30 cellular contexts compared by ENCODE assay signal in genomic region chr4:157271166-157271869, GRCh38. TPM values are rescaled to one million over a fixed set of nuclear protein-coding genes. Genes with fewer than 3 reads are reported as not detected.
DNase-seq lines count a peak whose midpoint lies in the region; ATAC-seq, FAIRE-seq and TF ChIP-seq lines count a peak whose summit lies in the region.
"Had no signal": no experiment of that assay in that cellular context is flagged by ENCODE, and none has a peak within 500 bp of the region (broad histone marks: within the 10 kb centered on the region; RNA-seq: fewer than 3 reads in every experiment).

No MANE protein-coding gene starts in this region.

- no peak for FAIRE-seq in astrocyte (lab: Jason Lieb, UNC)
- FAIRE-seq: GM12891, K562 had no signal

- no peak overlapping the region for H3K9ac ChIP-seq in astrocyte (ENCODE audit: low read length)

- H3K36me3 ChIP-seq in astrocyte (ENCODE audit: insufficient read depth, low read length) (no peaks in the 10 kb centered on the region), sigmoid colon (no peaks in the 10 kb centered on the region)
- H3K36me3 ChIP-seq: gastroesophageal sphincter, HAP-1, transverse colon had no signal

- H3K4me3 ChIP-seq in astrocyte (ENCODE audit: insufficient read depth, low read depth, low read length) (no peak overlapping the region), sigmoid colon (no peak overlapping the region)
- H3K4me3 ChIP-seq: gastroesophageal sphincter, HAP-1, K562, SK-N-MC, skin epidermis, transverse colon had no signal

- TF ChIP-seq POLR2A in sigmoid colon (IDR thresholded peaks at IDR 0.05) = no peak

- peak; percentile 1 for DNase-seq in EH (ENCODE audit: low read depth)
- peak; percentile 62 for DNase-seq in HT1080 (ENCODE audit: low read depth)
- peak; percentile 74 for DNase-seq in astrocyte (ENCODE audit: low read depth)
- peak; percentile 16 for DNase-seq in kidney glomerular epithelial cell (lab: John Stamatoyannopoulos, UW)
- DNase-seq in mesothelial cell of epicardium (ENCODE audit: low spot score in 2 of 2, unreplicated experiment in 2 of 2) = no peak
- DNase-seq in sigmoid colon = no peak
- no peak for DNase-seq in cerebellum (ENCODE audit: low spot score)
- DNase-seq: activated CD4-positive, alpha-beta memory T cell treated with anti-CD3 and anti-CD28 coated beads for 36 hours; activated naive CD4-positive, alpha-beta T cell; amniotic stem cell; CD4-positive, alpha-beta T cell; DMS 273 treated with DMSO at 0.1 percent for 48 hours; erythroblast; midbrain; MV-4-11; NCI-H187; NCI-H345; NK-92 treated with Interleukin-12 subunit alpha and Interleukin-12 subunit beta, amount 100 ng/mL, for 24 hours; stimulated activated naive CD4-positive, alpha-beta T cell; transverse colon had no signal

- no peak for TF ChIP-seq CTCF in astrocyte (IDR thresholded peaks at IDR 0.05; ENCODE audit: insufficient read depth, low read depth, low read length)
- TF ChIP-seq CTCF in mesothelial cell of epicardium (IDR thresholded peaks at IDR 0.05; ENCODE audit: unreplicated experiment) = no peak
- no peak for TF ChIP-seq CTCF in sigmoid colon (IDR thresholded peaks at IDR 0.05)

- no peaks in the 10 kb centered on the region for H4K20me1 ChIP-seq in astrocyte (ENCODE audit: insufficient read depth, low read length)

- no peaks in the 10 kb centered on the region for H3K36me3 Mint-ChIP-seq in astrocyte (ENCODE audit: low read depth, unreplicated experiment)
- H3K36me3 Mint-ChIP-seq in mesothelial cell of epicardium = no peaks in the 10 kb centered on the region
- H3K36me3 Mint-ChIP-seq: activated CD4-positive, alpha-beta memory T cell treated with anti-CD3 and anti-CD28 coated beads for 36 hours had no signal

- H3K9me3 ChIP-seq in astrocyte (ENCODE audit: insufficient read depth, low read depth, low read length) (no peaks in the 10 kb centered on the region), sigmoid colon (no peaks in the 10 kb centered on the region)
- H3K9me3 ChIP-seq: HAP-1, transverse colon had no signal

- H3K9me3 Mint-ChIP-seq in astrocyte (ENCODE audit: unreplicated experiment) (peaks cover 5% of the 10 kb centered on the region), mesothelial cell of epicardium (peaks cover 11% of the 10 kb centered on the region)

- peak overlapping the region; percentile 58 for H3K4me2 ChIP-seq in astrocyte (ENCODE audit: low read length)

- H3K27ac Mint-ChIP-seq in astrocyte (ENCODE audit: unreplicated experiment) (peak overlapping the region; percentile 89), mesothelial cell of epicardium (no peak overlapping the region)
- H3K27ac Mint-ChIP-seq: activated CD4-positive, alpha-beta memory T cell treated with anti-CD3 and anti-CD28 coated beads for 36 hours; CD4-positive, alpha-beta T cell; progenitor cell of endocrine pancreas had no signal

- no peak for TF ChIP-seq EP300 in sigmoid colon (IDR thresholded peaks at IDR 0.05)

- H3K79me2 ChIP-seq in astrocyte (ENCODE audit: insufficient read depth, low read length) = no peaks in the 10 kb centered on the region

- intact Hi-C loops in sigmoid colon (cut with DNase I) = no loop called here

- WGBS in sigmoid colon, 2 donors = 23 to 37% methylated on average over 1 of the region's 1 CpG

- no peak for ATAC-seq in HG02763 (IDR thresholded peaks at IDR 0.05; ENCODE audit: unreplicated experiment)
- ATAC-seq: gastroesophageal sphincter, K562 had no signal

- H3K4me1 ChIP-seq in astrocyte (ENCODE audit: insufficient read depth, low read length) (peaks cover 10% of the 10 kb centered on the region), sigmoid colon (no peaks in the 10 kb centered on the region)
- H3K4me1 ChIP-seq: gastroesophageal sphincter, HAP-1, transverse colon had no signal

- H2AFZ ChIP-seq in astrocyte (ENCODE audit: low read depth, low read length) = no peak overlapping the region

- H3K27ac ChIP-seq in astrocyte (ENCODE audit: low read depth, low read length) (peak overlapping the region; percentile 18), sigmoid colon (no peak overlapping the region)
- H3K27ac ChIP-seq: gastroesophageal sphincter, HL-60, SK-N-MC, skin epidermis, transverse colon had no signal

- H3K4me3 Mint-ChIP-seq in astrocyte (ENCODE audit: unreplicated experiment) (peak overlapping the region; percentile 6), mesothelial cell of epicardium (no peak overlapping the region)
- H3K4me3 Mint-ChIP-seq: activated CD4-positive, alpha-beta memory T cell treated with anti-CD3 and anti-CD28 coated beads for 36 hours; CD4-positive, alpha-beta T cell had no signal

- H3K27me3 ChIP-seq in astrocyte (ENCODE audit: insufficient read depth, low read length) = no peaks in the 10 kb centered on the region
- no peaks in the 10 kb centered on the region for H3K27me3 ChIP-seq in sigmoid colon
- H3K27me3 ChIP-seq: gastroesophageal sphincter, transverse colon had no signal

- H3K27me3 Mint-ChIP-seq in astrocyte (ENCODE audit: low read depth, unreplicated experiment) (peaks cover 2% of the 10 kb centered on the region), mesothelial cell of epicardium (ENCODE audit: low read depth) (no peaks in the 10 kb centered on the region)
- H3K27me3 Mint-ChIP-seq: activated CD4-positive, alpha-beta memory T cell treated with anti-CD3 and anti-CD28 coated beads for 36 hours; CD4-positive, alpha-beta T cell; progenitor cell of endocrine pancreas had no signal

- H3K4me1 Mint-ChIP-seq in astrocyte (ENCODE audit: low read depth, unreplicated experiment) (peaks cover 15% of the 10 kb centered on the region), mesothelial cell of epicardium (no peaks in the 10 kb centered on the region)

RNA-seq across cellular contexts. Expression of gene GRIA2, which starts 50.8 kb away (rescaled TPM):
- total RNA-seq in HT1080 (2014; rRNA removed; shearing (Covaris generic)) = not detected in 2 replicates
- polyA plus RNA-seq in HT1080 (2015; cell fraction: cytosol; rRNA removed) = not detected in 2 replicates
- polyA plus RNA-seq in HT1080 (2015; cell fraction: nucleus; rRNA removed) = 0.06 and 0.32 TPM in 2 replicates
- total RNA-seq in astrocyte (not detected in 2 replicates), mesothelial cell of epicardium (4.4 to 6.2 TPM (median 4.5 TPM) in 3 replicates), sigmoid colon (under 1 TPM; 0.54 to 0.71 (median 0.61) TPM), cerebellum (492 TPM)
- polyA plus RNA-seq in sigmoid colon = under 1 TPM in 1 of 3 donors, not detected in 2; 0.25 TPM
- total RNA-seq: activated CD4-positive, alpha-beta memory T cell treated with anti-CD3 and anti-CD28 coated beads for 36 hours; CD4-positive, alpha-beta T cell; K562; T-helper 2 cell treated with Interferon-gamma antibody and Interleukin-4, amounts not matched to agents 100 ng/mL and 5 ng/mL, for 36 hours had no signal

Comparison
In these comparisons a context has a peak if more than half of its experiments do, and no peak if none do; other contexts are left out.
1. DNase-seq: peak in EH (single experiment), HT1080 (single experiment), astrocyte (single experiment) and kidney glomerular epithelial cell (single experiment); none in mesothelial cell of epicardium (0 of 2), sigmoid colon (single experiment) and cerebellum (single experiment).
2. RNA of gene GRIA2, which starts 50.8 kb away (total RNA-seq): 492 TPM in cerebellum (single experiment); 4.4 to 6.2 TPM in mesothelial cell of epicardium, 0.54 to 0.71 TPM in sigmoid colon, not detected in astrocyte and not detected in HT1080; every median in the first group is over 10 times any median in the second.